Comparison of ENCODE assay signal across 24 cellular contexts in genomic region chr1:51354417-51354816, GRCh38. TPM values are rescaled to one million over a fixed set of nuclear protein-coding genes. Genes with fewer than 3 reads are reported as not detected.
DNase-seq lines count a peak whose midpoint lies in the region; ATAC-seq, FAIRE-seq and TF ChIP-seq lines count a peak whose summit lies in the region.
"Had no signal": no experiment of that assay in that cellular context is flagged by ENCODE, and none has a peak within 500 bp of the region (broad histone marks: within the 10 kb centered on the region; RNA-seq: fewer than 3 reads in every experiment).

No MANE protein-coding gene starts in this region.

- no peaks in the 10 kb centered on the region for H3K27me3 ChIP-seq in left lung
- H3K27me3 ChIP-seq: BE2C, BLaER1 had no signal

- H3K4me3 ChIP-seq in HEK293 (ENCODE audit: low read depth, low read length) (no peak overlapping the region), left lung (no peak overlapping the region)
- H3K4me3 ChIP-seq: BLaER1 had no signal

- no peak for DNase-seq in RCC 7860 (ENCODE audit: low spot score)
- no peak for DNase-seq in left lung
- no peak for DNase-seq in HPDE6-E6E7 (ENCODE audit: extremely low spot score)
- no peak for DNase-seq in amniotic stem cell (lab: John Stamatoyannopoulos, UW)
- DNase-seq: 8988T; ACHN; BE2C; C1 segment of cervical spinal cord; CD4-positive, alpha-beta memory T cell; CD4-positive, CD25-positive, alpha-beta regulatory T cell; CD8-positive, alpha-beta memory T cell; COR-L47; DMS 273 treated with DMSO at 0.1 percent for 48 hours; DMS153; DMS53; DMS79; DND-41; EL; GF-D8 had no signal

- H3K36me3 ChIP-seq in HEK293 (ENCODE audit: control insufficient read depth in 2 of 2, insufficient read depth in 1 of 2, low read length in 2 of 2) (peaks cover 7 to 13% of the 10 kb centered on the region in 2 experiments; a peak in 2 of 3 replicates), left lung (peaks cover 0 to 51% of the 10 kb centered on the region in 2 donors)
- H3K36me3 ChIP-seq: BE2C had no signal

- TF ChIP-seq CTCF in HEK293 (tag by site-specific recombination; IDR thresholded peaks at IDR 0.05) (no peak), left lung (IDR thresholded peaks at IDR 0.05) (no peak)

- FAIRE-seq in RCC 7860 (lab: Jason Lieb, UNC) = peak; percentile 40
- FAIRE-seq: GM12891, GM19239 had no signal

- no peak overlapping the region for H3K27ac ChIP-seq in HEK293 (ENCODE audit: extremely low read depth, low read depth, low read length)
- H3K27ac ChIP-seq in left lung = no peak overlapping the region
- H3K27ac ChIP-seq: BLaER1 had no signal

- POLR2A ChIA-PET in HEK293 (lab: Yijun Ruan, JAX) = no interaction called here

- ATAC-seq in left lung = peak; percentile 26
- no peak for ATAC-seq in GM21526 (IDR thresholded peaks at IDR 0.05; ENCODE audit: low FRiP score, unreplicated experiment)

- H3K9me3 ChIP-seq in HEK293 (ENCODE audit: control insufficient read depth, insufficient read depth, low read depth, low read length) (no peaks in the 10 kb centered on the region), left lung (no peaks in the 10 kb centered on the region)
- H3K9me3 ChIP-seq: BE2C, BLaER1 had no signal

- intact Hi-C loops in left lung (cut with DNase I) = no loop called here

- H3K4me1 ChIP-seq in HEK293 (ENCODE audit: control insufficient read depth, insufficient read depth, low read length) = peaks cover 9% of the 10 kb centered on the region; the same call in 1 of the 2 replicates
- no peaks in the 10 kb centered on the region for H3K4me1 ChIP-seq in left lung
- H3K4me1 ChIP-seq: BE2C had no signal

- CTCF ChIA-PET in HEK293 (lab: Yijun Ruan, JAX) = no interaction called here

TF ChIP-seq in HEK293, 187 proteins besides CTCF, POLR2A, EP300 and RAD21:
- TF ChIP-seq, protein P1, sequence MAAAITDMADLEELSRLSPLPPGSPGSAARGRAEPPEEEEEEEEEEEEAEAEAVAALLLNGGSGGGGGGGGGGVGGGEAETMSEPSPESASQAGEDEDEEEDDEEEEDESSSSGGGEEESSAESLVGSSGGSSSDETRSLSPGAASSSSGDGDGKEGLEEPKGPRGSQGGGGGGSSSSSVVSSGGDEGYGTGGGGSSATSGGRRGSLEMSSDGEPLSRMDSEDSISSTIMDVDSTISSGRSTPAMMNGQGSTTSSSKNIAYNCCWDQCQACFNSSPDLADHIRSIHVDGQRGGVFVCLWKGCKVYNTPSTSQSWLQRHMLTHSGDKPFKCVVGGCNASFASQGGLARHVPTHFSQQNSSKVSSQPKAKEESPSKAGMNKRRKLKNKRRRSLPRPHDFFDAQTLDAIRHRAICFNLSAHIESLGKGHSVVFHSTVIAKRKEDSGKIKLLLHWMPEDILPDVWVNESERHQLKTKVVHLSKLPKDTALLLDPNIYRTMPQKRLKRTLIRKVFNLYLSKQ (tag by site-specific recombination; IDR thresholded peaks at IDR 0.05; ENCODE audit: borderline replicate concordance) = no peak
- TF ChIP-seq ZNF843 (tag by site-specific recombination; IDR thresholded peaks at IDR 0.05) (0 out of 2 replicates have a peak, but pooled peaks have one; percentile 27), ZNF639 (tag by site-specific recombination; IDR thresholded peaks at IDR 0.05) (no peak), ZNF548 (tag by site-specific recombination; IDR thresholded peaks at IDR 0.05) (no peak), SALL2 (tag by site-specific recombination; IDR thresholded peaks at IDR 0.05; ENCODE audit: borderline replicate concordance) (no peak), ZXDB (tag by site-specific recombination; IDR thresholded peaks at IDR 0.05) (no peak), ZNF24 (tag by site-specific recombination; IDR thresholded peaks at IDR 0.05) (no peak), ZBTB21 (tag by site-specific recombination; IDR thresholded peaks at IDR 0.05) (no peak), KLF17 (tag by site-specific recombination; IDR thresholded peaks at IDR 0.05) (no peak), SCRT2 (tag by site-specific recombination; IDR thresholded peaks at IDR 0.05) (no peak), ZFP3 (tag by site-specific recombination; IDR thresholded peaks at IDR 0.05; ENCODE audit: low read depth) (no peak), ZNF350 (tag by site-specific recombination; IDR thresholded peaks at IDR 0.05) (no peak), FEZF1 (tag by site-specific recombination; IDR thresholded peaks at IDR 0.05) (peak; percentile 30; the same call in 1 of the 2 replicates), ZNF488 (tag by site-specific recombination; IDR thresholded peaks at IDR 0.05) (no peak), ZNF23 (tag by site-specific recombination; IDR thresholded peaks at IDR 0.05; ENCODE audit: borderline replicate concordance) (no peak), WT1 (tag by site-specific recombination; IDR thresholded peaks at IDR 0.05) (no peak), KLF16 (tag by site-specific recombination; IDR thresholded peaks at IDR 0.05) (no peak)
- TF ChIP-seq, protein P2, sequence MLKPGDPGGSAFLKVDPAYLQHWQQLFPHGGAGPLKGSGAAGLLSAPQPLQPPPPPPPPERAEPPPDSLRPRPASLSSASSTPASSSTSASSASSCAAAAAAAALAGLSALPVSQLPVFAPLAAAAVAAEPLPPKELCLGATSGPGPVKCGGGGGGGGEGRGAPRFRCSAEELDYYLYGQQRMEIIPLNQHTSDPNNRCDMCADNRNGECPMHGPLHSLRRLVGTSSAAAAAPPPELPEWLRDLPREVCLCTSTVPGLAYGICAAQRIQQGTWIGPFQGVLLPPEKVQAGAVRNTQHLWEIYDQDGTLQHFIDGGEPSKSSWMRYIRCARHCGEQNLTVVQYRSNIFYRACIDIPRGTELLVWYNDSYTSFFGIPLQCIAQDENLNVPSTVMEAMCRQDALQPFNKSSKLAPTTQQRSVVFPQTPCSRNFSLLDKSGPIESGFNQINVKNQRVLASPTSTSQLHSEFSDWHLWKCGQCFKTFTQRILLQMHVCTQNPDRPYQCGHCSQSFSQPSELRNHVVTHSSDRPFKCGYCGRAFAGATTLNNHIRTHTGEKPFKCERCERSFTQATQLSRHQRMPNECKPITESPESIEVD (tag by site-specific recombination; IDR thresholded peaks at IDR 0.05) = peak; percentile 68
- TF ChIP-seq, protein P3, sequence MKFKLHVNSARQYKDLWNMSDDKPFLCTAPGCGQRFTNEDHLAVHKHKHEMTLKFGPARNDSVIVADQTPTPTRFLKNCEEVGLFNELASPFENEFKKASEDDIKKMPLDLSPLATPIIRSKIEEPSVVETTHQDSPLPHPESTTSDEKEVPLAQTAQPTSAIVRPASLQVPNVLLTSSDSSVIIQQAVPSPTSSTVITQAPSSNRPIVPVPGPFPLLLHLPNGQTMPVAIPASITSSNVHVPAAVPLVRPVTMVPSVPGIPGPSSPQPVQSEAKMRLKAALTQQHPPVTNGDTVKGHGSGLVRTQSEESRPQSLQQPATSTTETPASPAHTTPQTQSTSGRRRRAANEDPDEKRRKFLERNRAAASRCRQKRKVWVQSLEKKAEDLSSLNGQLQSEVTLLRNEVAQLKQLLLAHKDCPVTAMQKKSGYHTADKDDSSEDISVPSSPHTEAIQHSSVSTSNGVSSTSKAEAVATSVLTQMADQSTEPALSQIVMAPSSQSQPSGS (tag by site-specific recombination; IDR thresholded peaks at IDR 0.05; ENCODE audit: low read depth) = no peak
- TF ChIP-seq, protein P4, sequence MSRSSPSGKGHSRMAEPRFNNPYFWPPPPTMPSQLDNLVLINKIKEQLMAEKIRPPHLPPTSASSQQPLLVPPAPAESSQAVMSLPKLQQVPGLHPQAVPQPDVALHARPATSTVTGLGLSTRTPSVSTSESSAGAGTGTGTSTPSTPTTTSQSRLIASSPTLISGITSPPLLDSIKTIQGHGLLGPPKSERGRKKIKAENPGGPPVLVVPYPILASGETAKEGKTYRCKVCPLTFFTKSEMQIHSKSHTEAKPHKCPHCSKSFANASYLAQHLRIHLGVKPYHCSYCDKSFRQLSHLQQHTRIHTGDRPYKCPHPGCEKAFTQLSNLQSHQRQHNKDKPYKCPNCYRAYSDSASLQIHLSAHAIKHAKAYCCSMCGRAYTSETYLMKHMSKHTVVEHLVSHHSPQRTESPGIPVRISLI (tag by site-specific recombination; IDR thresholded peaks at IDR 0.05) = no peak

RNA-seq across cellular contexts. Expression of gene TTC39A, which starts 24.1 kb away (rescaled TPM):
- 10 to 100 TPM; 40.8 to 44.6 TPM for total RNA-seq in left lung
- total RNA-seq: CD4-positive, alpha-beta memory T cell; CD4-positive, CD25-positive, alpha-beta regulatory T cell had no signal
